8 cellular contexts compared by ENCODE assay signal in the genomic region with DNA sequence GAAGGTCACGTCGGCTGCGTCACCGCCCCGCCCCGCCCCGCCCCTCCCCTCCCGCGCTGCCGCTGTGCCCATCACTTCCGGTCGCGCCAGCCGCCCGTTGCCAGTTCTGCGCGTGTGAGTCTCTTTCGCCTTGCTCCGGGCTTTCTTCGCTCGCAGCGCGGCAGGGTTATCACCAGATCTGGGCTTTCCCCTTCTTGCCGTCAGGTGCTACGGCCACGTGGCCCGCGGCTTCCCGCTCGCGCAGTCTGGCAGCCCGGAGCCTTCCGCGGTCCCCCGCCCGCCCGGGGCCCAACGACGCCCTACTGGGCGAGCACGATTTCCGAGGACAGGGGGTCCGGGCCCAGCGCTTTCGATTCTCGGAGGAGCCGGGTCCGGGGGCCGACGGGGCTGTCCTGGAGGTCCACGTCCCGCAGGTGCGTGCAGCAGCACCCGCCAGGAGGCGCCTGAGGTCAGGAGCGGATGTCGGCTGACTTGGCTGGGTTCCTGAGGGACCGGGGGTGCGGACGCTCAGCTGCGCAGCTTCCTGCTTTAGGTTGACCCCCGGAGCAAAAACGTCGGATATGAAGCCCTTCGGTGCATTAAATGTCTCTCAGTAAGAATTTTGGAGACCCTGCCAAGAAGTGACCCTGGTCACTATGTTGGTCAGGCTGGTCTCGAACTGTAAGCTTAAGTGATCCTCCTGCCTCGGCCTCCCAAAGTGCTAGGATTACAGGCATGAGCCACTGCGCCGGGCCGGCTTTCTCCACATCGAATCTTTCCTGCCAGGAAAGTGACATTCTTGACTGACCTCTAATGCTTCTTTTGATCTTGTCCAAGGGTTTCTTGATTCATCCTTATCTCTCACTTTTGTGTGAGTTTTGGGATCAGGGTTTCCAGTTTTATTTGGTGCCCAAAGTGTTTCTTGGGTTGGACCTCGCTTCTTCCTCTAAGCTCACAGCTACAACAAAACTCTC. TPM values are rescaled to one million over a fixed set of nuclear protein-coding genes. Genes with fewer than 3 reads are reported as not detected.
DNase-seq lines count a peak whose midpoint lies in the region; ATAC-seq, FAIRE-seq and TF ChIP-seq lines count a peak whose summit lies in the region.

A gene with protein sequence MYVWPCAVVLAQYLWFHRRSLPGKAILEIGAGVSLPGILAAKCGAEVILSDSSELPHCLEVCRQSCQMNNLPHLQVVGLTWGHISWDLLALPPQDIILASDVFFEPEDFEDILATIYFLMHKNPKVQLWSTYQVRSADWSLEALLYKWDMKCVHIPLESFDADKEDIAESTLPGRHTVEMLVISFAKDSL (plus strand): TSS at position 74 of the 953 bp plus-strand sequence. CDS start 2,872 bp downstream, outside the sequence.

- peak within 1 kb of the TSS; percentile 93 for H3K4me3 ChIP-seq in LNCaP clone FGC (ENCODE audit: low read depth, low read length)
- H3K4me3 ChIP-seq in GM12878, result peak within 1 kb of the TSS; percentile 97
- peak within 1 kb of the TSS; percentile 88 for H3K4me3 ChIP-seq in iPS-18a (ENCODE audit: low read length)
- peak within 1 kb of the TSS; percentile 89 to 90 for H3K4me3 ChIP-seq in small intestine (ENCODE audit: low read depth in 1 of 2, low read length in 2 of 2)

- DNase-seq in H54 (ENCODE audit: insufficient read length, low spot score), result no peak
- DNase-seq in LNCaP clone FGC (ENCODE audit: low read depth), result no peak
- peak; percentile 94 for DNase-seq in T-helper 22 cell (ENCODE audit: low read depth)
- DNase-seq in GM12878 (ENCODE audit: low read depth, low spot score), result no peak
- peak; percentile 75 for DNase-seq in small intestine
- no peak for DNase-seq in DMS153 treated with DMSO at 0.1 percent for 48 hours (lab: John Stamatoyannopoulos, UW; ENCODE audit: unreplicated experiment)

- RAD21 ChIA-PET in GM12878 (lab: Charles Lee; ENCODE audit: unreplicated experiment), result interaction anchor here (0.7 to 1.8 kb wide), 6 partner anchors 9 to 115 kb away, joined by 3 to 12 read pairs (median 4); partner anchors contain the start of genes MFSD11 and SRSF2

- peak within 1 kb of the TSS; percentile 68 for H3K4me2 ChIP-seq in GM12878 (ENCODE audit: control insufficient read depth, insufficient read depth)

- H3K79me2 ChIP-seq in GM12878 (ENCODE audit: control insufficient read depth, insufficient read depth, low read length), result peaks cover 73% of the 10 kb centered on the region

- H3K36me3 ChIP-seq in GM12878 (ENCODE audit: control insufficient read depth in 2 of 2, insufficient read depth in 2 of 2, low read length in 1 of 2) (peaks cover 0 to 16% of the 10 kb centered on the region in 2 experiments; a peak in 2 of 4 replicates), iPS-18a (ENCODE audit: control insufficient read depth, low read depth, low read length) (peaks cover 27% of the 10 kb centered on the region), small intestine (ENCODE audit: control insufficient read depth in 2 of 2, insufficient read depth in 2 of 2, low read length in 2 of 2) (peaks cover 4 to 8% of the 10 kb centered on the region in 2 donors)

- peak within 1 kb of the TSS; percentile 98 for H3K27ac ChIP-seq in GM12878 (ENCODE audit: control insufficient read depth, insufficient read depth)
- H3K27ac ChIP-seq in iPS-18a (ENCODE audit: low read length), result peak within 1 kb of the TSS; percentile 90
- H3K27ac ChIP-seq in small intestine (ENCODE audit: low read depth in 1 of 2, low read length in 1 of 2), result peak within 1 kb of the TSS; percentile 100

- H3K4me1 ChIP-seq in GM12878 (ENCODE audit: control insufficient read depth, insufficient read depth, low read length) (no peaks in the 10 kb centered on the region; the same call in 1 of the 2 replicates), iPS-18a (ENCODE audit: control insufficient read depth, low read depth, low read length) (peaks cover 9% of the 10 kb centered on the region), small intestine (ENCODE audit: control insufficient read depth in 2 of 2, insufficient read depth in 1 of 2, low read depth in 1 of 2, low read length in 1 of 2) (peaks cover 0 to 3% of the 10 kb centered on the region in 2 donors)

- BruUV-seq in GM12878 (replicated peaks; lab: Mats Ljungman, UMichigan), result TSS peak; percentile 88

- H3K9ac ChIP-seq in GM12878 (ENCODE audit: control insufficient read depth, insufficient read depth, low read length) (peak within 1 kb of the TSS; percentile 98), iPS-18a (ENCODE audit: low read length) (peak within 1 kb of the TSS; percentile 94)

- TF ChIP-seq EP300 in GM12878 (IDR thresholded peaks at IDR 0.05; ENCODE audit: borderline replicate concordance in 1 of 2, control insufficient read depth in 1 of 2, low read depth in 2 of 2, low read length in 2 of 2), result peak in 1 of 2 experiments; percentile 13; a peak in 1 of 4 replicates

- ATAC-seq in GM12878, result peak; percentile 72

- H3K27me3 ChIP-seq in GM12878 (replicated peaks in 1 of 2; ENCODE audit: control insufficient read depth in 2 of 2, insufficient read depth in 2 of 2, low read length in 1 of 2) (no peaks in the 10 kb centered on the region), iPS-18a (ENCODE audit: control insufficient read depth, insufficient read depth, low read length) (no peaks in the 10 kb centered on the region), small intestine (ENCODE audit: control insufficient read depth in 2 of 2, insufficient read depth in 2 of 2, low read length in 2 of 2) (no peaks in the 10 kb centered on the region)

- FAIRE-seq in H54 (lab: Jason Lieb, UNC) (no peak), GM12878 (lab: Jason Lieb, UNC) (peak; percentile 56), small intestine (lab: Jason Lieb, UNC) (no peak)

- intact Hi-C loops in GM12878 (cut with micrococcal nuclease; ENCODE audit: unreplicated experiment), result loop anchor here (1.0 to 5.0 kb wide), 2 partner anchors 8 to 110 kb away; no protein-coding TSS in a partner anchor

- CTCF ChIA-PET in GM12878 (lab: Yijun Ruan, JAX), result interaction anchor here (0.6 to 7.2 kb wide), 15 partner anchors 8 to 544 kb away, joined by 3 to 65 read pairs (median 4); partner anchors contain the start of genes MFSD11 and SRSF2

- peak; percentile 54 for TF ChIP-seq RAD21 in GM12878 (IDR thresholded peaks at IDR 0.05; ENCODE audit: insufficient read depth, low read depth, low read length)

- in situ Hi-C loops in GM12878 (cut with MboI), result no loop called here

- peak; percentile 55 for TF ChIP-seq POLR2A in GM10847 (IDR thresholded peaks at IDR 0.05; ENCODE audit: extremely low read depth, insufficient read length)
- peak; percentile 75 for TF ChIP-seq POLR2A in H54 (IDR thresholded peaks at IDR 0.05; ENCODE audit: low read depth, low read length)
- peak; percentile 92 for TF ChIP-seq POLR2A in GM12878 (IDR thresholded peaks at IDR 0.05; ENCODE audit: low read depth, low read length)

- SMC1A ChIA-PET in GM12878 (lab: Charles Lee; ENCODE audit: uncharacterized antibody, unreplicated experiment), result interaction anchor here (0.9 to 1.8 kb wide), 4 partner anchors 9 to 127 kb away, joined by 3 to 10 read pairs (median 6); partner anchors contain the start of gene MFSD11

- TF ChIP-seq CTCF in LNCaP clone FGC (IDR thresholded peaks at IDR 0.05; ENCODE audit: control insufficient read depth, extremely low read depth, insufficient read depth), result peak; percentile 65
- peak; percentile 70 to 79 (median 75) for TF ChIP-seq CTCF in GM12878 (IDR thresholded peaks at IDR 0.05 in 2 of 3, conservative IDR thresholded peaks at IDR 0.05 in 1 of 3; ENCODE audit: control insufficient read depth in 2 of 3, extremely low read depth in 1 of 3, insufficient read depth in 1 of 3, low read depth in 3 of 3, low read length in 3 of 3)

- WGBS in GM12878 (ENCODE audit: insufficient coverage, insufficient replicate concordance, low lambda C conversion rate, missing lambda C conversion rate), result under 1% methylated on average over 47 of the region's 72 CpGs
- WGBS in small intestine, 3 donors, result 0 to 1% (median 0%) methylated on average over 49 to 72 of the region's 72 CpGs

- H4K20me1 ChIP-seq in GM12878 (ENCODE audit: control insufficient read depth, insufficient read depth), result no peaks in the 10 kb centered on the region

- H3K9me3 ChIP-seq in GM12878 (replicated peaks; ENCODE audit: control insufficient read depth, insufficient read depth, low read length), result no peaks in the 10 kb centered on the region
- H3K9me3 ChIP-seq in iPS-18a (ENCODE audit: control insufficient read depth, low read depth, low read length), result no peaks in the 10 kb centered on the region
- no peaks in the 10 kb centered on the region for H3K9me3 ChIP-seq in small intestine (ENCODE audit: control insufficient read depth, low read depth)

- POLR2A ChIA-PET in GM12878 (lab: Charles Lee), result interaction anchor here (0.6 to 4.4 kb wide), 8 partner anchors 10 to 65 kb away, joined by 3 to 60 read pairs (median 4); partner anchors contain the start of genes MFSD11 and SRSF2

- H2AFZ ChIP-seq in GM12878 (ENCODE audit: control insufficient read depth, low read depth, low read length), result peak within 1 kb of the TSS; percentile 78

TF ChIP-seq in GM12878, 131 proteins besides CTCF, POLR2A, EP300 and RAD21 (continues in another document):
- TF ChIP-seq ZNF622 (IDR thresholded peaks at IDR 0.05) (no peak), SUPT20H (IDR thresholded peaks at IDR 0.05; ENCODE audit: borderline replicate concordance, control insufficient read depth, low read depth, low read length) (no peak)

RNA-seq across cellular contexts. Expression of the gene that starts here (rescaled TPM):
- total RNA-seq in GM12878 (2013; cell fraction: nucleolus; rRNA removed), result 24.5 and 25.5 TPM in 2 replicates
- 32.0 and 33.4 TPM in 2 replicates for total RNA-seq in GM12878 (2014; rRNA removed)
- total RNA-seq in GM12878 (2014; rRNA removed; fragmentation: Illumina TruSeq; extraction: Trizol), result 23.2 and 26.7 TPM in 2 replicates
- 25.6 and 28.0 TPM in 2 replicates for total RNA-seq in GM12878 (2021)
- 43.8 TPM for polyA plus RNA-seq in GM12878 (2011; ENCODE audit: low read depth)
- polyA plus RNA-seq in GM12878 (2011; rRNA removed), result 52.0 and 64.0 TPM in 2 replicates
- polyA plus RNA-seq in GM12878 (2011; cell fraction: cytosol; rRNA removed), result 31.3 and 35.8 TPM in 2 replicates
- 27.8 and 36.4 TPM in 2 replicates for polyA plus RNA-seq in GM12878 (2011; cell fraction: nucleus; rRNA removed)
- 36.6 and 41.5 TPM in 2 replicates for polyA plus RNA-seq in GM12878 (2012)
- 29.9 and 44.8 TPM in 2 replicates for polyA plus RNA-seq in GM12878 (2014; fragmentation: Illumina TruSeq; extraction: Trizol)
- 10 to 100 TPM; 27.3 to 29.4 TPM for polyA plus RNA-seq in GM12878 (2014; fragmentation: Nextera tagmentation; extraction: Ambion mirVana)
- polyA plus RNA-seq in GM12878 (2014; rRNA removed), result 35.0 and 42.7 TPM in 2 replicates
- polyA plus RNA-seq in GM12878 (2016; fragmentation: Nextera tagmentation; extraction: Ambion mirVana), result 10 to 100 TPM; 61.4 to 61.5 TPM
- polyA minus RNA-seq in GM12878 (2011; rRNA and poly(A)+ RNA removed), result 17.4 and 21.7 TPM in 2 replicates
- polyA minus RNA-seq in GM12878 (2011; cell fraction: cytosol; rRNA and poly(A)+ RNA removed), result 5.7 and 7.1 TPM in 2 replicates
- polyA minus RNA-seq in GM12878 (2011; cell fraction: nucleus; rRNA and poly(A)+ RNA removed), result 10.8 and 11.2 TPM in 2 replicates
- 10 to 100 TPM; 28.8 to 37.8 (median 37.6) TPM for polyA plus RNA-seq in small intestine

Comparison
In these comparisons a context has a peak if more than half of its experiments do, and no peak if none do; other contexts are left out.
1. DNase-seq: peak in T-helper 22 cell (single experiment) and small intestine (single experiment); none in H54 (single experiment), LNCaP clone FGC (single experiment), GM12878 (single experiment) and DMS153 treated with DMSO at 0.1 percent for 48 hours (single experiment).
2. Peak in every context shown above with its lines, with median percentiles within 50 percentile points of each other: POLR2A ChIP-seq, H3K4me3 ChIP-seq and H3K27ac ChIP-seq.